21 cellular contexts compared by ENCODE assay signal in genomic region chr14:68099348-68100045, GRCh38.
DNase-seq lines count a peak whose midpoint lies in the region; ATAC-seq, FAIRE-seq and TF ChIP-seq lines count a peak whose summit lies in the region.
"Had no signal": no experiment of that assay in that cellular context is flagged by ENCODE, and none has a peak within 500 bp of the region (broad histone marks: within the 10 kb centered on the region; RNA-seq: fewer than 3 reads in every experiment).

No MANE protein-coding gene starts in this region.

- H3K27me3 ChIP-seq in endodermal cell (ENCODE audit: control insufficient read depth, insufficient read depth, low read length, poor library complexity, severe bottlenecking) (no peaks in the 10 kb centered on the region), gastrocnemius medialis (no peaks in the 10 kb centered on the region), mesenchymal stem cell (ENCODE audit: control insufficient read depth in 1 of 2, insufficient read depth in 1 of 2, low read length in 2 of 2) (no peaks in the 10 kb centered on the region)
- H3K27me3 ChIP-seq: cardiac muscle cell had no signal

- H2AFZ ChIP-seq in mesenchymal stem cell (ENCODE audit: low read depth, low read length), result no peak overlapping the region

- H2BK5ac ChIP-seq in mesenchymal stem cell (ENCODE audit: low read depth, low read length, poor library complexity, severe bottlenecking), result no peak overlapping the region

- H3K79me1 ChIP-seq in mesenchymal stem cell (replicated peaks; ENCODE audit: low read length, poor library complexity, severe bottlenecking), result no peaks in the 10 kb centered on the region

- no peak overlapping the region for H3K14ac ChIP-seq in mesenchymal stem cell (ENCODE audit: low read length in 2 of 2)

- DNase-seq in HTR-8/SVneo (ENCODE audit: insufficient read length, low spot score) (no peak), endodermal cell (no peak), medulla oblongata (ENCODE audit: extremely low spot score) (peak; percentile 76), gastrocnemius medialis (peak in 1 of 2 donors; percentile 14), KBM-7 (no peak), mesenchymal stem cell (no peak), D721Med (ENCODE audit: insufficient read length, low spot score) (no peak)
- DNase-seq: activated CD4-positive, CD25-positive, alpha-beta regulatory T cell; activated CD8-positive, alpha-beta memory T cell treated with anti-CD3 and anti-CD28 coated beads for 24 hours; activated naive CD8-positive, alpha-beta T cell treated with anti-CD3 and anti-CD28 coated beads for 36 hours; DMS 273 treated with DMSO at 0.1 percent for 48 hours; effector CD8-positive, alpha-beta T cell; NCI-H146; NCI-H2171 treated with DMSO at 0.1 percent for 48 hours; stimulated activated CD4-positive, alpha-beta T cell treated with anti-CD3 and anti-CD28 coated beads, Interleukin-4, amount 100 ng/mL, for 4 hours; T-helper 9 cell had no signal

- in situ Hi-C loops in gastrocnemius medialis (cut with MboI; ENCODE audit: low sequenced_read_pairs in 4 of 4) (no loop called here), KBM-7 (cut with MboI; ENCODE audit: low pct_unique_long_range_greater_than_20kb, low sequenced_read_pairs) (no loop called here)

- 93 to 100% methylated on average over 3 to 5 of the region's 5 CpGs for WGBS in endodermal cell (ENCODE audit: insufficient coverage in 1 of 2, insufficient read length in 1 of 2), 2 experiments
- WGBS in mesenchymal stem cell, result 93% methylated on average over 5 of the region's 5 CpGs

- H3K9ac ChIP-seq in endodermal cell (ENCODE audit: extremely low read depth, low read length, poor library complexity, severe bottlenecking), result no peak overlapping the region
- H3K9ac ChIP-seq in mesenchymal stem cell (ENCODE audit: low read length), result no peak overlapping the region

- H3K36me3 Mint-ChIP-seq in endodermal cell (ENCODE audit: low read depth), result peaks cover 35% of the 10 kb centered on the region

- H3K4me3 Mint-ChIP-seq in endodermal cell, result no peak overlapping the region
- H3K4me3 Mint-ChIP-seq: activated naive CD8-positive, alpha-beta T cell treated with anti-CD3 and anti-CD28 coated beads for 36 hours had no signal

- H3K9me3 Mint-ChIP-seq in endodermal cell, result peaks cover 58% of the 10 kb centered on the region

- H3K23ac ChIP-seq in mesenchymal stem cell (ENCODE audit: low read length in 2 of 2), result no peak overlapping the region

- H3K4me2 ChIP-seq in mesenchymal stem cell (ENCODE audit: low read length, poor library complexity, severe bottlenecking), result no peak overlapping the region
- H3K4me2 ChIP-seq: A549, smooth muscle cell had no signal

- intact Hi-C loops in gastrocnemius medialis (cut with DNase I; ENCODE audit: low total_unique reads), result no loop called here

- H2AK5ac ChIP-seq in mesenchymal stem cell (ENCODE audit: low read length, severe bottlenecking), result no peak overlapping the region

- H3K27ac ChIP-seq in endodermal cell (ENCODE audit: low read depth, low read length) (no peak overlapping the region), gastrocnemius medialis (no peak overlapping the region), mesenchymal stem cell (ENCODE audit: low read length, poor library complexity, severe bottlenecking) (no peak overlapping the region)
- H3K27ac ChIP-seq: A549, C4-2B, cardiac muscle cell had no signal

- H2BK12ac ChIP-seq in mesenchymal stem cell (ENCODE audit: low read length in 2 of 2), result no peak overlapping the region

- peaks cover 3% of the 10 kb centered on the region for H3K4me1 ChIP-seq in endodermal cell (ENCODE audit: control insufficient read depth, insufficient read depth, low read length)
- no peaks in the 10 kb centered on the region for H3K4me1 ChIP-seq in gastrocnemius medialis
- H3K4me1 ChIP-seq in mesenchymal stem cell (ENCODE audit: control insufficient read depth, insufficient read depth, low read depth, low read length), result no peaks in the 10 kb centered on the region

- TF ChIP-seq CTCF in endodermal cell (conservative IDR thresholded peaks at IDR 0.05) (no peak), gastrocnemius medialis (IDR thresholded peaks at IDR 0.05 in 4 of 5, conservative IDR thresholded peaks at IDR 0.05 in 1 of 5) (no peak), D721Med (IDR thresholded peaks at IDR 0.05; ENCODE audit: insufficient read depth, missing control alignments) (no peak)

- peaks cover 61% of the 10 kb centered on the region for H3K9me3 ChIP-seq in endodermal cell (ENCODE audit: control insufficient read depth, low read length)
- peaks cover 0 to 8% (median 6%) of the 10 kb centered on the region in 3 donors for H3K9me3 ChIP-seq in gastrocnemius medialis
- H3K9me3 ChIP-seq in mesenchymal stem cell (ENCODE audit: control insufficient read depth, low read length), result peaks cover 14% of the 10 kb centered on the region

- ATAC-seq in gastrocnemius medialis (peak; percentile 73 to 80), HG03280 (IDR thresholded peaks at IDR 0.05; ENCODE audit: unreplicated experiment) (no peak)
- ATAC-seq: A549 had no signal

- H4K8ac ChIP-seq in mesenchymal stem cell (ENCODE audit: low read length), result no peak overlapping the region

- no peak overlapping the region for H4K91ac ChIP-seq in mesenchymal stem cell (ENCODE audit: low read length)

- peaks cover 18% of the 10 kb centered on the region for H3K27me3 Mint-ChIP-seq in endodermal cell (ENCODE audit: insufficient read depth)
- H3K27me3 Mint-ChIP-seq: activated naive CD8-positive, alpha-beta T cell treated with anti-CD3 and anti-CD28 coated beads for 36 hours had no signal

- no peak overlapping the region for H3K18ac ChIP-seq in mesenchymal stem cell (ENCODE audit: low read depth in 1 of 2, low read length in 2 of 2)

- H2BK15ac ChIP-seq in mesenchymal stem cell (ENCODE audit: low read depth, poor library complexity, severe bottlenecking), result no peak overlapping the region

- peak; percentile 64 for FAIRE-seq in HTR-8/SVneo (lab: Jason Lieb, UNC)
- no peak for FAIRE-seq in D721Med (lab: Jason Lieb, UNC)
- FAIRE-seq: A549 had no signal

- H3K4ac ChIP-seq in mesenchymal stem cell (ENCODE audit: low read depth in 1 of 2, low read length in 2 of 2), result no peak overlapping the region

- H2BK120ac ChIP-seq in mesenchymal stem cell (ENCODE audit: low read depth, low read length), result no peak overlapping the region

- H3K36me3 ChIP-seq in endodermal cell (ENCODE audit: control insufficient read depth, insufficient read depth, low read length), result no peaks in the 10 kb centered on the region
- H3K36me3 ChIP-seq in gastrocnemius medialis, result no peaks in the 10 kb centered on the region
- peaks cover 0 to 6% of the 10 kb centered on the region in 2 experiments for H3K36me3 ChIP-seq in mesenchymal stem cell (ENCODE audit: control insufficient read depth in 1 of 2, insufficient read depth in 2 of 2, low read depth in 1 of 2, low read length in 2 of 2)
- H3K36me3 ChIP-seq: cardiac muscle cell had no signal

- TF ChIP-seq POLR2A in gastrocnemius medialis (IDR thresholded peaks at IDR 0.05), result no peak

- peaks cover 7% of the 10 kb centered on the region for H3K4me1 Mint-ChIP-seq in endodermal cell
- H3K4me1 Mint-ChIP-seq: activated naive CD8-positive, alpha-beta T cell treated with anti-CD3 and anti-CD28 coated beads for 36 hours had no signal

- H3K4me3 ChIP-seq in endodermal cell (ENCODE audit: low read length), result peak overlapping the region; percentile 56
- H3K4me3 ChIP-seq in gastrocnemius medialis, result no peak overlapping the region
- no peak overlapping the region for H3K4me3 ChIP-seq in mesenchymal stem cell (ENCODE audit: insufficient read depth in 1 of 2, low read depth in 1 of 2, low read length in 2 of 2)
- H3K4me3 ChIP-seq: A549, cardiac muscle cell, smooth muscle cell had no signal

- no peak overlapping the region for H3K27ac Mint-ChIP-seq in endodermal cell
- H3K27ac Mint-ChIP-seq: activated naive CD8-positive, alpha-beta T cell treated with anti-CD3 and anti-CD28 coated beads for 36 hours had no signal
